ENCODE assay signal across 9 cellular contexts in the genomic region with DNA sequence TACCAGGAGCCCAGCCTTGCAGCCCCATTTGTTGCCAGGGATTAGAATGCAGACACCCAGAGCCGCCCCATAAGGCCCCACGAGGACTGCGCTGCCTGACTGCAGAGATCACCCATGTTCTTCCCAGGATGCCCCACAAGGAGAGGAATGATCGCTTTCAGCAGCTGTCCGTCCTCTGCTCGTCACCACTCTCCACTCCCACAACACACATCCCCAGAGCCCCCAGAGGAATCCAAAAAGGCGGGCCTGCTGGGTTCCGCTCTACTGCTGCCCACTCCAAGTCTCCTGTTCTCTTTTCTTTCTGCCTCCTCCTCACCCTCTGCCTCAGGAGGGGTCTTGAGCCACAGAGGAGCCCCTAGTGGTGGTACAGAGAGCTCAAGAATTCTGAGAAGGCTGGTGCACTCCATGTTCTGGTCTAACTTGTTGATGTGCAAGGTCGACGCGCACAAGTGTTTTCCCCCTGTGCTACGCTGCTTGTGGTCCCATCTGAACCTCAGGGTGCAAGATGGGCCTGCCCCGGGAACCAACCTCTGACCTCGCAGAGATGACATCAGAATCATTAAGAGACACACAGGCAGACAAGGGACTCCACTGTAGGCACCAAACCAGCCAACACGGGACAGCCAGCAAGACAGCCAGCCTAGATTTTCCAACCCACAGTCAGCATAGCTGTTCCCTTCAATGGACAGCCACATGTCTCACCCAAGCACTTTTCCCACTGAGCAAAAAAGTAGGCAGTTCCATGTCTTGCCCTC. TPM values are rescaled to one million over a fixed set of nuclear protein-coding genes. Genes with fewer than 3 reads are reported as not detected.
DNase-seq lines count a peak whose midpoint lies in the region; ATAC-seq, FAIRE-seq and TF ChIP-seq lines count a peak whose summit lies in the region.
"Had no signal": no experiment of that assay in that cellular context is flagged by ENCODE, and none has a peak within 500 bp of the region (broad histone marks: within the 10 kb centered on the region; RNA-seq: fewer than 3 reads in every experiment).

No MANE protein-coding gene starts in this region.

- H3K4me3 ChIP-seq in body of pancreas: no peak overlapping the region
- no peak overlapping the region; a peak in 1 of 6 replicates for H3K4me3 ChIP-seq in HepG2 (replicated peaks in 1 of 3; ENCODE audit: insufficient read depth in 1 of 3, low read depth in 2 of 3, low read length in 3 of 3)

- no peak for TF ChIP-seq EP300 in HepG2 (IDR thresholded peaks at IDR 0.05; ENCODE audit: low read depth in 2 of 2, low read length in 2 of 2)
- TF ChIP-seq EP300 in HepG2 (CRISPR knock-in tag; IDR thresholded peaks at IDR 0.05; ENCODE audit: borderline replicate concordance): no peak

- intact Hi-C loops in body of pancreas (cut with DNase I) (no loop called here), HepG2 (cut with micrococcal nuclease; ENCODE audit: unreplicated experiment) (no loop called here)

- no peak for TF ChIP-seq POLR2A in body of pancreas (IDR thresholded peaks at IDR 0.05)
- no peak for TF ChIP-seq POLR2A in HepG2 (IDR thresholded peaks at IDR 0.05; ENCODE audit: insufficient read depth in 1 of 2, low read depth in 2 of 2, low read length in 2 of 2)

- no peak for TF ChIP-seq RAD21 in HepG2 (CRISPR knock-in tag; IDR thresholded peaks at IDR 0.05)

- POLR2A ChIA-PET in HepG2 (lab: Yijun Ruan, JAX): interaction anchor here (0.8 to 2.7 kb wide), 9 partner anchors 8 to 57 kb away, joined by 3 to 37 read pairs (median 5); partner anchors contain the start of genes PXN, RNU4-1, RNU4-2 and RPLP0

- 85 to 87% methylated on average over 11 to 15 of the region's 15 CpGs for WGBS in body of pancreas, 2 donors
- 92% methylated on average over 9 of the region's 15 CpGs for WGBS in HepG2 (ENCODE audit: low lambda C conversion rate)

- H3K4me2 ChIP-seq in HepG2 (ENCODE audit: low read depth, low read length): peak overlapping the region; percentile 50

- CTCF ChIA-PET in HepG2 (lab: Yijun Ruan, JAX; ENCODE audit: low intra/inter-chr PET ratio, low total read pairs): interaction anchor here (2.2 kb wide), 1 partner anchor 30 kb away, joined by 20 read pairs; the partner anchor contains the start of gene PXN

- no peaks in the 10 kb centered on the region for H3K9me3 ChIP-seq in body of pancreas
- no peaks in the 10 kb centered on the region for H3K9me3 ChIP-seq in HepG2 (ENCODE audit: low read length)

- no peak for FAIRE-seq in HepG2 (lab: Jason Lieb, UNC)

- H3K27ac Mint-ChIP-seq in activated T-cell treated with anti-CD3 and anti-CD28 coated beads, Interleukin-2, amount 50 U/mL, for 24 hours: peak overlapping the region; percentile 96
- peak overlapping the region; percentile 100 for H3K27ac Mint-ChIP-seq in type B pancreatic cell

- H3K9me3 Mint-ChIP-seq in activated T-cell treated with anti-CD3 and anti-CD28 coated beads, Interleukin-2, amount 50 U/mL, for 24 hours: no peaks in the 10 kb centered on the region
- no peaks in the 10 kb centered on the region for H3K9me3 Mint-ChIP-seq in activated T-cell treated with anti-CD3 and anti-CD28 coated beads, Interleukin-2, amount 50 U/mL, for 4 hours
- no peaks in the 10 kb centered on the region for H3K9me3 Mint-ChIP-seq in type B pancreatic cell

- H3K79me2 ChIP-seq in HepG2 (ENCODE audit: insufficient read depth, low read length): peaks cover 21% of the 10 kb centered on the region

- in situ Hi-C loops in HepG2 (cut with HindIII; ENCODE audit: extremely low pct_ligation_motif_present, low pct_unique_long_range_greater_than_20kb): no loop called here

- ATAC-seq in activated T-cell treated with anti-CD3 and anti-CD28 coated beads, Interleukin-2, amount 50 U/mL, for 4 hours: no peak
- ATAC-seq in body of pancreas: no peak
- ATAC-seq in HepG2: peak; percentile 54

- H3K4me1 ChIP-seq in body of pancreas (peaks cover 63% of the 10 kb centered on the region), HepG2 (ENCODE audit: insufficient read depth, low read length) (peaks cover 66% of the 10 kb centered on the region)

- H3K9ac ChIP-seq in HepG2 (ENCODE audit: insufficient read depth, low read depth, low read length): no peak overlapping the region

- H3K27me3 ChIP-seq in body of pancreas (no peaks in the 10 kb centered on the region), HepG2 (ENCODE audit: control insufficient read depth in 1 of 2, insufficient read depth in 2 of 2, low read length in 2 of 2) (no peaks in the 10 kb centered on the region)

- no peaks in the 10 kb centered on the region for H3K36me3 ChIP-seq in body of pancreas (replicated peaks in 1 of 2; ENCODE audit: insufficient read depth in 1 of 2, low read depth in 2 of 2)
- no peaks in the 10 kb centered on the region; a peak in 1 of 5 replicates for H3K36me3 ChIP-seq in HepG2 (replicated peaks in 1 of 2; ENCODE audit: control insufficient read depth in 1 of 2, insufficient read depth in 2 of 2, low read length in 2 of 2)

- H3K36me3 Mint-ChIP-seq in activated T-cell treated with anti-CD3 and anti-CD28 coated beads, Interleukin-2, amount 50 U/mL, for 24 hours (ENCODE audit: low read depth): peaks cover 4% of the 10 kb centered on the region
- no peaks in the 10 kb centered on the region for H3K36me3 Mint-ChIP-seq in activated T-cell treated with anti-CD3 and anti-CD28 coated beads, Interleukin-2, amount 50 U/mL, for 4 hours (ENCODE audit: insufficient read depth)
- H3K36me3 Mint-ChIP-seq in type B pancreatic cell: no peaks in the 10 kb centered on the region

- no peak overlapping the region for H3K4me3 Mint-ChIP-seq in activated T-cell treated with anti-CD3 and anti-CD28 coated beads, Interleukin-2, amount 50 U/mL, for 24 hours
- H3K4me3 Mint-ChIP-seq in activated T-cell treated with anti-CD3 and anti-CD28 coated beads, Interleukin-2, amount 50 U/mL, for 4 hours: no peak overlapping the region
- H3K4me3 Mint-ChIP-seq in type B pancreatic cell: peak overlapping the region; percentile 14

- TF ChIP-seq CTCF in body of pancreas (IDR thresholded peaks at IDR 0.05): no peak
- TF ChIP-seq CTCF in HepG2 (CRISPR knock-in tag; IDR thresholded peaks at IDR 0.05): 0 out of 2 replicates have a peak, but pooled peaks have one; percentile 16
- peak; percentile 70 for TF ChIP-seq CTCF in type B pancreatic cell (conservative IDR thresholded peaks at IDR 0.05)

- no peak for DNase-seq in activated T-cell treated with anti-CD3 and anti-CD28 coated beads, Interleukin-2, amount 50 U/mL, for 24 hours
- no peak for DNase-seq in activated T-cell treated with anti-CD3 and anti-CD28 coated beads, Interleukin-2, amount 50 U/mL, for 4 hours
- DNase-seq in body of pancreas (no peak), HepG2 (ENCODE audit: low spot score) (no peak), type B pancreatic cell (ENCODE audit: extremely low spot score, unreplicated experiment) (no peak), NCI-H510A (lab: John Stamatoyannopoulos, UW) (no peak), activated gamma-delta T cell treated with Interleukin-2 at 50 U/mL for 16 hours (no peak), NCI-H187 (lab: John Stamatoyannopoulos, UW) (no peak)

- no peaks in the 10 kb centered on the region for H3K27me3 Mint-ChIP-seq in activated T-cell treated with anti-CD3 and anti-CD28 coated beads, Interleukin-2, amount 50 U/mL, for 24 hours
- H3K27me3 Mint-ChIP-seq in activated T-cell treated with anti-CD3 and anti-CD28 coated beads, Interleukin-2, amount 50 U/mL, for 4 hours (ENCODE audit: low read depth): no peaks in the 10 kb centered on the region
- no peaks in the 10 kb centered on the region for H3K27me3 Mint-ChIP-seq in type B pancreatic cell

- H2AFZ ChIP-seq in HepG2 (ENCODE audit: low read length): no peak overlapping the region

- peaks cover 90% of the 10 kb centered on the region for H3K4me1 Mint-ChIP-seq in activated T-cell treated with anti-CD3 and anti-CD28 coated beads, Interleukin-2, amount 50 U/mL, for 24 hours (ENCODE audit: low read depth)
- peaks cover 86% of the 10 kb centered on the region for H3K4me1 Mint-ChIP-seq in activated T-cell treated with anti-CD3 and anti-CD28 coated beads, Interleukin-2, amount 50 U/mL, for 4 hours (ENCODE audit: low read depth)
- H3K4me1 Mint-ChIP-seq in type B pancreatic cell (ENCODE audit: unreplicated experiment): peaks cover 68% of the 10 kb centered on the region

- H4K20me1 ChIP-seq in HepG2 (ENCODE audit: insufficient read depth, low read length): peaks cover 11% of the 10 kb centered on the region

- BruUV-seq in HepG2 (replicated peaks; lab: Mats Ljungman, UMichigan): no TSS peak

- H3K27ac ChIP-seq in body of pancreas: peak overlapping the region; percentile 67 to 88 (median 76)
- no peak overlapping the region for H3K27ac ChIP-seq in HepG2 (ENCODE audit: extremely low read length, insufficient read depth, low read length)

RNA-seq across cellular contexts. Expression of gene PXN, which starts 30.0 kb away (rescaled TPM):
- 10 to 100 TPM; 49.2 to 54.0 (median 51.1) TPM for total RNA-seq in activated T-cell treated with anti-CD3 and anti-CD28 coated beads, Interleukin-2, amount 50 U/mL, for 4 hours
- total RNA-seq in body of pancreas: 10 to 100 TPM; 29.3 to 35.9 TPM
- 13.6 and 14.2 TPM in 2 replicates for total RNA-seq in HepG2 (2016; rRNA removed; fragmentation: Illumina TruSeq; extraction: Trizol)
- 2.8 and 2.9 TPM in 2 replicates for total RNA-seq in HepG2 (2016; cell fraction: cytosol; rRNA removed; fragmentation: Illumina TruSeq; extraction: Trizol; ENCODE audit: low read depth)
- total RNA-seq in HepG2 (2016; cell fraction: insoluble cytoplasmic fraction; rRNA removed; fragmentation: Illumina TruSeq; extraction: Trizol): 10.2 and 11.3 TPM in 2 replicates
- total RNA-seq in HepG2 (2016; cell fraction: membrane; rRNA removed; fragmentation: Illumina TruSeq; extraction: Trizol): 10.5 and 13.4 TPM in 2 replicates
- 10.6 and 14.0 TPM in 2 replicates for total RNA-seq in HepG2 (2016; cell fraction: nucleus; rRNA removed; fragmentation: Illumina TruSeq; extraction: Trizol)
- polyA plus RNA-seq in HepG2 (2011; rRNA removed): 13.9 and 14.2 TPM in 2 replicates
- 5.8 and 6.3 TPM in 2 replicates for polyA plus RNA-seq in HepG2 (2011; cell fraction: cytosol; rRNA removed)
- 34.5 and 43.7 TPM in 2 replicates for polyA plus RNA-seq in HepG2 (2011; cell fraction: nucleus; rRNA removed)
- polyA plus RNA-seq in HepG2 (2012): 18.0 and 21.4 TPM in 2 replicates
- polyA plus RNA-seq in HepG2 (2016; cell fraction: cytosol; fragmentation: Illumina TruSeq; extraction: Trizol; ENCODE audit: low read depth): 3.3 and 3.4 TPM in 2 replicates
- polyA plus RNA-seq in HepG2 (2016; cell fraction: insoluble cytoplasmic fraction; fragmentation: Illumina TruSeq; extraction: Trizol; ENCODE audit: low read depth): 20.0 and 28.0 TPM in 2 replicates
- 14.1 and 14.2 TPM in 2 replicates for polyA plus RNA-seq in HepG2 (2016; cell fraction: membrane; fragmentation: Illumina TruSeq; extraction: Trizol; ENCODE audit: low read depth)
- 43.9 and 49.3 TPM in 2 replicates for polyA plus RNA-seq in HepG2 (2016; cell fraction: nucleus; fragmentation: Illumina TruSeq; extraction: Trizol; ENCODE audit: insufficient read depth, low read depth)
- 26.4 and 40.4 TPM in 2 replicates for polyA minus RNA-seq in HepG2 (2011; rRNA and poly(A)+ RNA removed; ENCODE audit: low replicate concordance)
- 6.4 and 8.2 TPM in 2 replicates for polyA minus RNA-seq in HepG2 (2011; cell fraction: cytosol; rRNA and poly(A)+ RNA removed)
- polyA minus RNA-seq in HepG2 (2011; cell fraction: nucleus; rRNA and poly(A)+ RNA removed): 10.3 and 10.7 TPM in 2 replicates
- 60.7 and 127 TPM in 2 replicates for total RNA-seq in type B pancreatic cell (ENCODE audit: low replicate concordance)

RNA-seq across cellular contexts. Expression of gene RPLP0, which starts 34.6 kb away (rescaled TPM):
- 1,000 to 10,000 TPM; 4,185 to 4,369 (median 4,226) TPM for total RNA-seq in activated T-cell treated with anti-CD3 and anti-CD28 coated beads, Interleukin-2, amount 50 U/mL, for 4 hours
- total RNA-seq in body of pancreas (1,000 to 10,000 TPM; 1,243 to 1,902 TPM), HepG2 (2016; rRNA removed; fragmentation: Illumina TruSeq; extraction: Trizol) (2,915 and 3,025 TPM in 2 replicates), type B pancreatic cell (ENCODE audit: low replicate concordance) (2,585 and 2,806 TPM in 2 replicates)
- total RNA-seq in HepG2 (2016; cell fraction: cytosol; rRNA removed; fragmentation: Illumina TruSeq; extraction: Trizol; ENCODE audit: low read depth): 12,942 and 14,844 TPM in 2 replicates
- total RNA-seq in HepG2 (2016; cell fraction: insoluble cytoplasmic fraction; rRNA removed; fragmentation: Illumina TruSeq; extraction: Trizol): 2,993 and 3,024 TPM in 2 replicates
- total RNA-seq in HepG2 (2016; cell fraction: membrane; rRNA removed; fragmentation: Illumina TruSeq; extraction: Trizol): 11,359 and 11,757 TPM in 2 replicates
- total RNA-seq in HepG2 (2016; cell fraction: nucleus; rRNA removed; fragmentation: Illumina TruSeq; extraction: Trizol): 1,126 and 1,259 TPM in 2 replicates
- 5,570 and 6,229 TPM in 2 replicates for polyA plus RNA-seq in HepG2 (2011; rRNA removed)
- polyA plus RNA-seq in HepG2 (2011; cell fraction: cytosol; rRNA removed): 8,040 and 9,457 TPM in 2 replicates
- polyA plus RNA-seq in HepG2 (2011; cell fraction: nucleus; rRNA removed): 2,511 and 2,559 TPM in 2 replicates
- polyA plus RNA-seq in HepG2 (2012): 2,582 and 3,579 TPM in 2 replicates
- 15,203 and 16,637 TPM in 2 replicates for polyA plus RNA-seq in HepG2 (2016; cell fraction: cytosol; fragmentation: Illumina TruSeq; extraction: Trizol; ENCODE audit: low read depth)
- polyA plus RNA-seq in HepG2 (2016; cell fraction: insoluble cytoplasmic fraction; fragmentation: Illumina TruSeq; extraction: Trizol; ENCODE audit: low read depth): 2,845 and 2,926 TPM in 2 replicates
- 10,153 and 10,714 TPM in 2 replicates for polyA plus RNA-seq in HepG2 (2016; cell fraction: membrane; fragmentation: Illumina TruSeq; extraction: Trizol; ENCODE audit: low read depth)
- polyA plus RNA-seq in HepG2 (2016; cell fraction: nucleus; fragmentation: Illumina TruSeq; extraction: Trizol; ENCODE audit: insufficient read depth, low read depth): 1,939 and 1,982 TPM in 2 replicates
- polyA minus RNA-seq in HepG2 (2011; rRNA and poly(A)+ RNA removed; ENCODE audit: low replicate concordance): 4,147 and 6,586 TPM in 2 replicates
- polyA minus RNA-seq in HepG2 (2011; cell fraction: cytosol; rRNA and poly(A)+ RNA removed): 1,238 and 1,297 TPM in 2 replicates
- 657 and 805 TPM in 2 replicates for polyA minus RNA-seq in HepG2 (2011; cell fraction: nucleus; rRNA and poly(A)+ RNA removed)

RNA-seq across cellular contexts. Expression of gene GCN1, which starts 41.0 kb away (rescaled TPM):
- total RNA-seq in activated T-cell treated with anti-CD3 and anti-CD28 coated beads, Interleukin-2, amount 50 U/mL, for 4 hours: 100 to 1,000 TPM; 192 to 204 (median 200) TPM
- total RNA-seq in body of pancreas: 10 to 100 TPM; 39.7 to 83.1 TPM
- total RNA-seq in HepG2 (2016; rRNA removed; fragmentation: Illumina TruSeq; extraction: Trizol): 66.7 and 83.0 TPM in 2 replicates
- 59.7 and 67.2 TPM in 2 replicates for total RNA-seq in HepG2 (2016; cell fraction: cytosol; rRNA removed; fragmentation: Illumina TruSeq; extraction: Trizol; ENCODE audit: low read depth)
- total RNA-seq in HepG2 (2016; cell fraction: insoluble cytoplasmic fraction; rRNA removed; fragmentation: Illumina TruSeq; extraction: Trizol): 56.9 and 87.0 TPM in 2 replicates
- total RNA-seq in HepG2 (2016; cell fraction: membrane; rRNA removed; fragmentation: Illumina TruSeq; extraction: Trizol): 19.6 and 22.1 TPM in 2 replicates
- 125 and 128 TPM in 2 replicates for total RNA-seq in HepG2 (2016; cell fraction: nucleus; rRNA removed; fragmentation: Illumina TruSeq; extraction: Trizol)
- 55.3 and 58.2 TPM in 2 replicates for polyA plus RNA-seq in HepG2 (2011; rRNA removed)
- polyA plus RNA-seq in HepG2 (2011; cell fraction: cytosol; rRNA removed): 20.5 and 25.6 TPM in 2 replicates
- 394 and 725 TPM in 2 replicates for polyA plus RNA-seq in HepG2 (2011; cell fraction: nucleus; rRNA removed)
- polyA plus RNA-seq in HepG2 (2012): 47.0 and 60.6 TPM in 2 replicates
- polyA plus RNA-seq in HepG2 (2016; cell fraction: cytosol; fragmentation: Illumina TruSeq; extraction: Trizol; ENCODE audit: low read depth): 1.8 and 2.1 TPM in 2 replicates
- polyA plus RNA-seq in HepG2 (2016; cell fraction: insoluble cytoplasmic fraction; fragmentation: Illumina TruSeq; extraction: Trizol; ENCODE audit: low read depth): 33.5 and 45.5 TPM in 2 replicates
- 4.1 and 5.4 TPM in 2 replicates for polyA plus RNA-seq in HepG2 (2016; cell fraction: membrane; fragmentation: Illumina TruSeq; extraction: Trizol; ENCODE audit: low read depth)
- polyA plus RNA-seq in HepG2 (2016; cell fraction: nucleus; fragmentation: Illumina TruSeq; extraction: Trizol; ENCODE audit: insufficient read depth, low read depth): 177 and 198 TPM in 2 replicates
- 204 and 255 TPM in 2 replicates for polyA minus RNA-seq in HepG2 (2011; rRNA and poly(A)+ RNA removed; ENCODE audit: low replicate concordance)
- 59.8 and 61.6 TPM in 2 replicates for polyA minus RNA-seq in HepG2 (2011; cell fraction: cytosol; rRNA and poly(A)+ RNA removed)
- 229 and 237 TPM in 2 replicates for polyA minus RNA-seq in HepG2 (2011; cell fraction: nucleus; rRNA and poly(A)+ RNA removed)
- total RNA-seq in type B pancreatic cell (ENCODE audit: low replicate concordance): 114 and 130 TPM in 2 replicates

RNA-seq across cellular contexts. Expression of gene RNU4-2, which starts 56.2 kb away (rescaled TPM):
- total RNA-seq in activated T-cell treated with anti-CD3 and anti-CD28 coated beads, Interleukin-2, amount 50 U/mL, for 4 hours: 1,000 to 10,000 TPM; 2,997 to 5,108 (median 5,011) TPM
- under 1 TPM; under 0.01 TPM for total RNA-seq in body of pancreas
- total RNA-seq in HepG2 (2016; rRNA removed; fragmentation: Illumina TruSeq; extraction: Trizol): 1,104 and 11,327 TPM in 2 replicates
- total RNA-seq in HepG2 (2016; cell fraction: cytosol; rRNA removed; fragmentation: Illumina TruSeq; extraction: Trizol; ENCODE audit: low read depth): 75,622 and 87,357 TPM in 2 replicates
- total RNA-seq in HepG2 (2016; cell fraction: insoluble cytoplasmic fraction; rRNA removed; fragmentation: Illumina TruSeq; extraction: Trizol): 1,281 and 10,696 TPM in 2 replicates
- 7,098 and 8,950 TPM in 2 replicates for total RNA-seq in HepG2 (2016; cell fraction: membrane; rRNA removed; fragmentation: Illumina TruSeq; extraction: Trizol)
- 36,023 and 40,311 TPM in 2 replicates for total RNA-seq in HepG2 (2016; cell fraction: nucleus; rRNA removed; fragmentation: Illumina TruSeq; extraction: Trizol)
- under 0.01 TPM in 2 replicates for polyA plus RNA-seq in HepG2 (2011; rRNA removed)
- under 0.01 TPM in 2 replicates for polyA plus RNA-seq in HepG2 (2011; cell fraction: cytosol; rRNA removed)
- polyA plus RNA-seq in HepG2 (2011; cell fraction: nucleus; rRNA removed): under 0.01 TPM in 2 replicates
- polyA plus RNA-seq in HepG2 (2012): 161 and 363 TPM in 2 replicates
- polyA plus RNA-seq in HepG2 (2016; cell fraction: cytosol; fragmentation: Illumina TruSeq; extraction: Trizol; ENCODE audit: low read depth): 126 TPM in 1 of 2 replicates, not detected in the other
- polyA plus RNA-seq in HepG2 (2016; cell fraction: insoluble cytoplasmic fraction; fragmentation: Illumina TruSeq; extraction: Trizol; ENCODE audit: low read depth): not detected in 2 replicates
- not detected in 2 replicates for polyA plus RNA-seq in HepG2 (2016; cell fraction: membrane; fragmentation: Illumina TruSeq; extraction: Trizol; ENCODE audit: low read depth)
- polyA plus RNA-seq in HepG2 (2016; cell fraction: nucleus; fragmentation: Illumina TruSeq; extraction: Trizol; ENCODE audit: insufficient read depth, low read depth): 46.8 TPM in 1 of 2 replicates, not detected in the other
- under 0.01 TPM in 2 replicates for polyA minus RNA-seq in HepG2 (2011; rRNA and poly(A)+ RNA removed; ENCODE audit: low replicate concordance)
- polyA minus RNA-seq in HepG2 (2011; cell fraction: cytosol; rRNA and poly(A)+ RNA removed): 35,022 and 47,630 TPM in 2 replicates
- under 0.01 TPM in 2 replicates for polyA minus RNA-seq in HepG2 (2011; cell fraction: nucleus; rRNA and poly(A)+ RNA removed)
- total RNA-seq in type B pancreatic cell (ENCODE audit: low replicate concordance): 6,693 and 9,065 TPM in 2 replicates
- total RNA-seq: NCI-H460 had no signal

RNA-seq across cellular contexts. Expression of gene RNU4-1, which starts 57.5 kb away (rescaled TPM):
- 1,000 to 10,000 TPM in 2 of 3 donors, 100 to 1,000 TPM in 1; 980 to 2,356 (median 1,498) TPM for total RNA-seq in activated T-cell treated with anti-CD3 and anti-CD28 coated beads, Interleukin-2, amount 50 U/mL, for 4 hours
- total RNA-seq in body of pancreas (under 1 TPM; under 0.01 TPM), HepG2 (2016; rRNA removed; fragmentation: Illumina TruSeq; extraction: Trizol) (623 and 7,407 TPM in 2 replicates), type B pancreatic cell (ENCODE audit: low replicate concordance) (4,376 and 7,253 TPM in 2 replicates)
- 43,967 and 49,615 TPM in 2 replicates for total RNA-seq in HepG2 (2016; cell fraction: cytosol; rRNA removed; fragmentation: Illumina TruSeq; extraction: Trizol; ENCODE audit: low read depth)
- 747 and 6,785 TPM in 2 replicates for total RNA-seq in HepG2 (2016; cell fraction: insoluble cytoplasmic fraction; rRNA removed; fragmentation: Illumina TruSeq; extraction: Trizol)
- total RNA-seq in HepG2 (2016; cell fraction: membrane; rRNA removed; fragmentation: Illumina TruSeq; extraction: Trizol): 4,501 and 5,797 TPM in 2 replicates
- 25,631 and 27,214 TPM in 2 replicates for total RNA-seq in HepG2 (2016; cell fraction: nucleus; rRNA removed; fragmentation: Illumina TruSeq; extraction: Trizol)
- polyA plus RNA-seq in HepG2 (2011; rRNA removed): not detected in 2 replicates
- polyA plus RNA-seq in HepG2 (2011; cell fraction: cytosol; rRNA removed): under 0.01 TPM in 2 replicates
- under 0.01 TPM in 2 replicates for polyA plus RNA-seq in HepG2 (2011; cell fraction: nucleus; rRNA removed)
- polyA plus RNA-seq in HepG2 (2012): 161 and 404 TPM in 2 replicates
- polyA plus RNA-seq in HepG2 (2016; cell fraction: cytosol; fragmentation: Illumina TruSeq; extraction: Trizol; ENCODE audit: low read depth): 58.8 TPM in 1 of 2 replicates, not detected in the other
- polyA plus RNA-seq in HepG2 (2016; cell fraction: insoluble cytoplasmic fraction; fragmentation: Illumina TruSeq; extraction: Trizol; ENCODE audit: low read depth): not detected in 2 replicates
- polyA plus RNA-seq in HepG2 (2016; cell fraction: membrane; fragmentation: Illumina TruSeq; extraction: Trizol; ENCODE audit: low read depth): not detected in 2 replicates
- polyA plus RNA-seq in HepG2 (2016; cell fraction: nucleus; fragmentation: Illumina TruSeq; extraction: Trizol; ENCODE audit: insufficient read depth, low read depth): 62.4 TPM in 1 of 2 replicates, not detected in the other
- under 0.01 TPM in 2 replicates for polyA minus RNA-seq in HepG2 (2011; rRNA and poly(A)+ RNA removed; ENCODE audit: low replicate concordance)
- polyA minus RNA-seq in HepG2 (2011; cell fraction: cytosol; rRNA and poly(A)+ RNA removed): 32,519 and 40,246 TPM in 2 replicates
- polyA minus RNA-seq in HepG2 (2011; cell fraction: nucleus; rRNA and poly(A)+ RNA removed): under 0.01 TPM in 2 replicates
- total RNA-seq: NCI-H460 had no signal

Comparison
In these comparisons a context has a peak if more than half of its experiments do, and no peak if none do; other contexts are left out.
1. CTCF ChIP-seq: peak in HepG2 (single experiment) and type B pancreatic cell (single experiment); none in body of pancreas (0 of 7).